23 cellular contexts compared by ENCODE assay signal in the genomic region with DNA sequence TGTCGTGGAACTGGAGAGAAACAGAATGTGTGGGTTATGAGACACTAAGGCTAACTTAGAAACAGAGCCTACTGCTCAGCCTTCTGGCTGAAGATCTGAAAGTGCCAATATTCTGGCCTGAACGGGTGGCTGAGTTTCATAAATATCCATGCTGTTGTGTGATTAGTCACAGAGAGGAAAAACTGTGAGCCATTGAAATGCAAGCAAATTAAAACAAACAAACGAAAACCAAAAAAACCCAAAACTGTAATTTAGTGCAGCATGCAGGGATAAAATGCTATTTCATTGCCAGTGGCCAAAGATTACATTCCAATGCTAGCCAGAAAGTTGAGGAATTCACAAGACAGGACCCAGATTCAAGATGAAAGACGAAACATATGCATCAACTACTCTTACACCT.
DNase-seq lines count a peak whose midpoint lies in the region; ATAC-seq and TF ChIP-seq lines count a peak whose summit lies in the region.
"Had no signal": no experiment of that assay in that cellular context is flagged by ENCODE, and none has a peak within 500 bp of the region (broad histone marks: within the 10 kb centered on the region; RNA-seq: fewer than 3 reads in every experiment).

No MANE protein-coding gene starts in this region.

- H3K9me3 Mint-ChIP-seq in brain (peaks cover 0 to 12% (median 3%) of the 10 kb centered on the region in 5 experiments), nephron progenitor cell (no peaks in the 10 kb centered on the region)
- no peaks in the 10 kb centered on the region for H3K9me3 Mint-ChIP-seq in activated T-cell treated with anti-CD3 and anti-CD28 coated beads, Interleukin-2, amount 50 U/mL, for 4 hours
- H3K9me3 Mint-ChIP-seq: endodermal cell had no signal

- DNase-seq in AG10803 (ENCODE audit: low read depth) (peak; percentile 85), LHCN-M2 (ENCODE audit: low read depth) (peak; percentile 16), nephron progenitor cell (no peak), COR-L47 (lab: John Stamatoyannopoulos, UW) (no peak), SK-N-DZ (ENCODE audit: low spot score) (no peak), RKO (ENCODE audit: low spot score) (no peak)
- DNase-seq in activated T-cell treated with anti-CD3 and anti-CD28 coated beads, Interleukin-2, amount 50 U/mL, for 4 hours, result no peak
- DNase-seq: ACHN; activated CD4-positive, alpha-beta T cell treated with anti-CD3 and anti-CD28 coated beads, Interleukin-2, amount 50 U/mL, for 48 hours; DND-41; endodermal cell; foreskin keratinocyte; H9; naive thymus-derived CD8-positive, alpha-beta T cell; NCI-H1417 treated with DMSO at 0.1 percent for 48 hours; NCI-H2171; small intestine; stimulated activated CD4-positive, alpha-beta T cell treated with anti-CD3 and anti-CD28 coated beads, Interleukin-4, amount 100 ng/mL, for 4 hours had no signal

- no peak for ATAC-seq in activated T-cell treated with anti-CD3 and anti-CD28 coated beads, Interleukin-2, amount 50 U/mL, for 4 hours
- ATAC-seq: foreskin keratinocyte; naive thymus-derived CD8-positive, alpha-beta T cell had no signal

- H3K27ac Mint-ChIP-seq in brain, result peak overlapping the region in 3 of 5 experiments; percentile 1 to 61 (median 27)
- H3K27ac Mint-ChIP-seq in nephron progenitor cell, result peak overlapping the region; percentile 3
- H3K27ac Mint-ChIP-seq: endodermal cell; memory B cell; naive thymus-derived CD8-positive, alpha-beta T cell had no signal

- no peak overlapping the region for H3K4me3 ChIP-seq in AG10803 (ENCODE audit: low read length)
- H3K4me3 ChIP-seq: ascending aorta, prostate gland, vagina had no signal

- no peak for TF ChIP-seq CTCF in AG10803 (conservative IDR thresholded peaks at IDR 0.05; ENCODE audit: low read length)
- TF ChIP-seq CTCF in brain (conservative IDR thresholded peaks at IDR 0.05), result no peak
- no peak for TF ChIP-seq CTCF in nephron progenitor cell (IDR thresholded peaks at IDR 0.05)

- H3K4me1 Mint-ChIP-seq in brain (peaks cover 24% of the 10 kb centered on the region), nephron progenitor cell (no peaks in the 10 kb centered on the region)
- H3K4me1 Mint-ChIP-seq in activated T-cell treated with anti-CD3 and anti-CD28 coated beads, Interleukin-2, amount 50 U/mL, for 4 hours (ENCODE audit: low read depth), result no peaks in the 10 kb centered on the region
- H3K4me1 Mint-ChIP-seq: memory B cell; naive thymus-derived CD8-positive, alpha-beta T cell had no signal

- H3K36me3 Mint-ChIP-seq in brain, result no peaks in the 10 kb centered on the region
- no peaks in the 10 kb centered on the region for H3K36me3 Mint-ChIP-seq in nephron progenitor cell (ENCODE audit: low read depth)
- H3K36me3 Mint-ChIP-seq in activated T-cell treated with anti-CD3 and anti-CD28 coated beads, Interleukin-2, amount 50 U/mL, for 4 hours (ENCODE audit: insufficient read depth), result no peaks in the 10 kb centered on the region
- H3K36me3 Mint-ChIP-seq: memory B cell; naive thymus-derived CD8-positive, alpha-beta T cell had no signal

- H3K4me3 Mint-ChIP-seq in brain, result peak overlapping the region in 1 of 5 experiments; percentile 14
- no peak overlapping the region for H3K4me3 Mint-ChIP-seq in nephron progenitor cell
- no peak overlapping the region for H3K4me3 Mint-ChIP-seq in activated T-cell treated with anti-CD3 and anti-CD28 coated beads, Interleukin-2, amount 50 U/mL, for 4 hours
- H3K4me3 Mint-ChIP-seq: endodermal cell; H9; memory B cell; naive thymus-derived CD8-positive, alpha-beta T cell had no signal

- peaks cover 4% of the 10 kb centered on the region for H3K27me3 Mint-ChIP-seq in brain
- no peaks in the 10 kb centered on the region for H3K27me3 Mint-ChIP-seq in nephron progenitor cell (ENCODE audit: low read depth, poor library complexity)
- H3K27me3 Mint-ChIP-seq in activated T-cell treated with anti-CD3 and anti-CD28 coated beads, Interleukin-2, amount 50 U/mL, for 4 hours (ENCODE audit: low read depth), result no peaks in the 10 kb centered on the region

Comparison
In these comparisons a context has a peak if more than half of its experiments do, and no peak if none do; other contexts are left out.
1. DNase-seq: peak in AG10803 (single experiment) and LHCN-M2 (single experiment); none in nephron progenitor cell (single experiment), COR-L47 (single experiment), SK-N-DZ (single experiment), RKO (single experiment) and activated T-cell treated with anti-CD3 and anti-CD28 coated beads, Interleukin-2, amount 50 U/mL, for 4 hours (single experiment).